10 cellular contexts compared by ENCODE assay signal in genomic region chr17:13638855-13639458, GRCh38. TPM values are rescaled to one million over a fixed set of nuclear protein-coding genes. Genes with fewer than 3 reads are reported as not detected.
A peak's percentile ranks its signal among the peaks of the same experiment; 100 is the strongest.
DNase-seq lines count a peak whose midpoint lies in the region; ATAC-seq and TF ChIP-seq lines count a peak whose summit lies in the region.
"Had no signal": no experiment of that assay in that cellular context is flagged by ENCODE, and none has a peak within 500 bp of the region (broad histone marks: within the 10 kb centered on the region; RNA-seq: fewer than 3 reads in every experiment).

No MANE protein-coding gene starts in this region.

- intact Hi-C loops in psoas muscle (cut with DNase I), result no loop called here

- no peak overlapping the region for H2BK12ac ChIP-seq in trophoblast cell (ENCODE audit: low read length)

- no peak overlapping the region for H3K14ac ChIP-seq in trophoblast cell (ENCODE audit: low read length)

- no peak for TF ChIP-seq CTCF in cardiac fibroblast (IDR thresholded peaks at IDR 0.05; ENCODE audit: low read depth, low read length)
- TF ChIP-seq CTCF in psoas muscle (IDR thresholded peaks at IDR 0.05), result no peak

- H3K4me1 Mint-ChIP-seq in activated naive CD4-positive, alpha-beta T cell treated with anti-CD3 and anti-CD28 coated beads, Interleukin-2, amount 10 ng/mL, durations not matched to agents 7 days and 5 days, result peaks cover 2% of the 10 kb centered on the region

- no peaks in the 10 kb centered on the region for H3K9me3 Mint-ChIP-seq in activated naive CD4-positive, alpha-beta T cell treated with anti-CD3 and anti-CD28 coated beads, Interleukin-2, amount 10 ng/mL, durations not matched to agents 7 days and 5 days

- H2AFZ ChIP-seq in trophoblast cell (ENCODE audit: insufficient read depth, low read length, poor library complexity), result no peak overlapping the region

- no peak overlapping the region for H4K91ac ChIP-seq in trophoblast cell (ENCODE audit: low read depth, low read length)

- no peak overlapping the region for H3K27ac Mint-ChIP-seq in activated naive CD4-positive, alpha-beta T cell treated with anti-CD3 and anti-CD28 coated beads, Interleukin-2, amount 10 ng/mL, durations not matched to agents 7 days and 5 days

- H2BK5ac ChIP-seq in trophoblast cell (ENCODE audit: low read depth, low read length, poor library complexity), result no peak overlapping the region

- H3K4me3 Mint-ChIP-seq in activated naive CD4-positive, alpha-beta T cell treated with anti-CD3 and anti-CD28 coated beads, Interleukin-2, amount 10 ng/mL, durations not matched to agents 7 days and 5 days, result no peak overlapping the region

- H3K4me3 ChIP-seq in cardiac fibroblast (replicated peaks in 1 of 2; ENCODE audit: low read depth in 2 of 2, low read length in 2 of 2) (no peak overlapping the region), trophoblast cell (ENCODE audit: low read depth, low read length) (no peak overlapping the region), psoas muscle (no peak overlapping the region)

- H3K36me3 ChIP-seq in trophoblast cell (ENCODE audit: control insufficient read depth in 1 of 2, insufficient read depth in 2 of 2, low read length in 2 of 2) (no peaks in the 10 kb centered on the region), psoas muscle (ENCODE audit: insufficient read depth in 1 of 2, low read depth in 1 of 2) (no peaks in the 10 kb centered on the region)

- H2BK120ac ChIP-seq in trophoblast cell (ENCODE audit: insufficient read depth, low read length, poor library complexity), result no peak overlapping the region

- no peak overlapping the region for H4K12ac ChIP-seq in trophoblast cell (ENCODE audit: low read depth, low read length)

- ATAC-seq in psoas muscle (no peak), GM19395 (IDR thresholded peaks at IDR 0.05; ENCODE audit: unreplicated experiment) (no peak)

- H4K8ac ChIP-seq in trophoblast cell (ENCODE audit: low read depth, low read length), result no peak overlapping the region

- peak; percentile 31 for DNase-seq in activated naive CD4-positive, alpha-beta T cell treated with anti-CD3 and anti-CD28 coated beads, Interleukin-2, amount 10 ng/mL, durations not matched to agents 7 days and 5 days
- DNase-seq in activated naive CD4-positive, alpha-beta T cell (lab: John Stamatoyannopoulos, UW), result no peak
- DNase-seq in RPMI7951 (ENCODE audit: low read depth) (peak; percentile 67), cardiac fibroblast (ENCODE audit: low read depth in 2 of 2) (peak; percentile 28), trophoblast cell (peak; percentile 26 to 60), psoas muscle (no peak), COR-L47 (lab: John Stamatoyannopoulos, UW) (no peak)
- DNase-seq: midbrain, SW 1271 had no signal

- no peak overlapping the region for H3K18ac ChIP-seq in trophoblast cell (ENCODE audit: low read length)

- H3K27ac ChIP-seq in trophoblast cell (ENCODE audit: low read depth, low read length), result no peak overlapping the region
- no peak overlapping the region for H3K27ac ChIP-seq in psoas muscle

- no peak overlapping the region for H3K4ac ChIP-seq in trophoblast cell (ENCODE audit: low read depth, low read length)

- no peaks in the 10 kb centered on the region for H3K27me3 ChIP-seq in trophoblast cell (ENCODE audit: insufficient read depth, low read length)
- no peaks in the 10 kb centered on the region for H3K27me3 ChIP-seq in psoas muscle (ENCODE audit: insufficient read depth in 3 of 3, low read length in 2 of 3)

- no CpG with 5 or more reads among the region's 1 CpG for WGBS in trophoblast cell (ENCODE audit: extremely low coverage, insufficient coverage, insufficient read length)
- WGBS in psoas muscle, 3 donors, result 91 to 100% (median 96%) methylated on average over 1 of the region's 1 CpG

- no peaks in the 10 kb centered on the region for H3K36me3 Mint-ChIP-seq in activated naive CD4-positive, alpha-beta T cell treated with anti-CD3 and anti-CD28 coated beads, Interleukin-2, amount 10 ng/mL, durations not matched to agents 7 days and 5 days

- H3K4me1 ChIP-seq in trophoblast cell (ENCODE audit: control insufficient read depth in 1 of 2, insufficient read depth in 2 of 2, low read length in 2 of 2) (no peaks in the 10 kb centered on the region), psoas muscle (no peaks in the 10 kb centered on the region)

- no peak overlapping the region for H3K9ac ChIP-seq in trophoblast cell (ENCODE audit: low read length)

- no peaks in the 10 kb centered on the region for H3K9me3 ChIP-seq in trophoblast cell (ENCODE audit: insufficient read depth, low read depth, low read length)
- H3K9me3 ChIP-seq in psoas muscle, result no peaks in the 10 kb centered on the region

- no peaks in the 10 kb centered on the region for H3K79me2 ChIP-seq in trophoblast cell (ENCODE audit: control insufficient read depth, insufficient read depth, low read length, poor library complexity)

- CTCF ChIA-PET in activated naive CD4-positive, alpha-beta T cell treated with anti-CD3 and anti-CD28 coated beads, Interleukin-2, amount 10 ng/mL, durations not matched to agents 7 days and 5 days (lab: Charles Lee), result interaction anchor here (0.7 kb wide), 1 partner anchor 569 kb away, joined by 3 read pairs; no protein-coding TSS in a partner anchor

- H2AK5ac ChIP-seq in trophoblast cell (ENCODE audit: low read length), result no peak overlapping the region

- no peaks in the 10 kb centered on the region for H3K27me3 Mint-ChIP-seq in activated naive CD4-positive, alpha-beta T cell treated with anti-CD3 and anti-CD28 coated beads, Interleukin-2, amount 10 ng/mL, durations not matched to agents 7 days and 5 days

- no peaks in the 10 kb centered on the region for H3K79me1 ChIP-seq in trophoblast cell (ENCODE audit: low read length)

- H3K4me2 ChIP-seq in trophoblast cell (ENCODE audit: low read length), result no peak overlapping the region

- H3K23ac ChIP-seq in trophoblast cell (ENCODE audit: low read length), result no peak overlapping the region

RNA-seq across cellular contexts. Expression of gene HS3ST3A1, which starts 37.2 kb away (rescaled TPM):
- 14.7 and 14.9 TPM in 2 replicates for total RNA-seq in RPMI7951 (2014; rRNA removed; shearing (Covaris generic))
- 9.2 and 9.9 TPM in 2 replicates for polyA plus RNA-seq in trophoblast cell (2013)
- under 1 TPM in 3 of 4 donors, not detected in 1; 0.13 to 0.58 (median 0.22) TPM for total RNA-seq in psoas muscle
- under 1 TPM in 2 of 3 donors, not detected in 1; 0.44 to 0.64 TPM for polyA plus RNA-seq in psoas muscle

Comparison
In these comparisons a context has a peak if more than half of its experiments do, and no peak if none do; other contexts are left out.
1. DNase-seq: peak in activated naive CD4-positive, alpha-beta T cell treated with anti-CD3 and anti-CD28 coated beads, Interleukin-2, amount 10 ng/mL, durations not matched to agents 7 days and 5 days (single experiment), RPMI7951 (single experiment), cardiac fibroblast (2 of 2) and trophoblast cell (2 of 2); none in activated naive CD4-positive, alpha-beta T cell (0 of 4), psoas muscle (0 of 2) and COR-L47 (single experiment).